In the genomic region with DNA sequence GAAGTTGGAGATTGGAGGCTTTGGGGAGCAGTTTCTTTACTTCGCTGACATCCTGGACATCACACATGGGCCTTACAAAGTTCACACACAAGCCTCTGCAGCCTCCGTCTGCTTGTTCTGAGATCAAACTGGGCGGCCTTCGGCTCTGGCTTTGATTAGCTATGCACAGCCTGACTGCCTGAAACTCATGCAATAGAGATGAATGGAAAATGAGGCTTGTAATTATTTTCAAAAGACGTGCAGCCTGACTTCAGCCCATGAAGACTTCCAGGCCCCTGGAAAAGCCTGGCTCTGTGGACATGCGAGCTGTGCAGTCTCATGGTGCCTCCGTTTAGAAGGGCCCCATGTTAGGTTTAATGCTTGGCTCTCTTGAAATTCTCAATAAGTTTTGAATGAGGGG, we compare ENCODE assay signal across 5 cellular contexts.
"Had no signal": no experiment of that assay in that cellular context is flagged by ENCODE, and none has a peak within 500 bp of the region (broad histone marks: within the 10 kb centered on the region; RNA-seq: fewer than 3 reads in every experiment).

No MANE protein-coding gene starts in this region.

- H3K4me3 Mint-ChIP-seq: GM23338, H9, IgD-negative memory B cell had no signal

- H3K9me3 Mint-ChIP-seq: GM23338, H9 had no signal

- H3K4me2 ChIP-seq: GM23338 had no signal

- H3K27ac Mint-ChIP-seq: GM23338, H9, IgD-negative memory B cell had no signal

- H3K4me3 ChIP-seq: GM23338 had no signal

- DNase-seq: H9, HCEC 1CT, KBM-7 had no signal

- H3K4me1 Mint-ChIP-seq: GM23338, H9, IgD-negative memory B cell had no signal

- ATAC-seq: GM23338 had no signal
